In the genomic region with DNA sequence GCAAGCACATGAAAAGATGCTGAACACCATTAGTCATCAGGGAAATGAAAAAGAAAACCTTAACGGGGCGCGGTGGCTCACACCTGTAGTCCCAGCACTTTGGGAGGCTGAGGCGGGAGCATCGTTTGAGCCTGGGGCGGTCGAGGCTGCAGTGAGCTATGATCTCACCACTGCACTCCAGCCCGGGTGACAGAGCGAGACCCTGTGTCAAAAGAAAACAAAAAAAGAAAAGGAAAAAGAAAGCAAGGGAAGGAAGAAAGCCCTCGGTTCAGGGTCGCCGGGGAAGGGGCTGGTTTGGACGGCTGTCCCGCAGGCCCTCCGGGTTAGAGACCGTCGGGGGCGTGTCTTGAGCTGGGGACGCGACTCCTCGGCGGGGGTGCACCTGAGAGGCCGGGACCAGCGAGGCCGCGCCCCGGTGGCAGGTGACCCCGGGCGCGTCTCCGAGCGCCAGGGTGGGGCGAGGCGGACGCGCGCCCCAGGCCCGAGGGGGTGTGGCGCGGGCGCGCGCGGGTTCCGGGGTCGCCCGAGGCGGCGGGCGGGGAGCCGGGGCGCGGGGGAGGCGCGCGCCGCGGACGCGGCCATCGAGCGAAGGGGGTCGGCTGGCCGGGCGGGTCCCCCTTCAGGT, we compare ENCODE assay signal across 1 cellular context.
TF ChIP-seq lines count a peak whose summit lies in the region.

No MANE protein-coding gene starts in this region.

TF ChIP-seq in K562, 482 proteins besides CTCF, POLR2A, EP300 and RAD21:
- TF ChIP-seq ZNF133 (CRISPR knock-in tag; IDR thresholded peaks at IDR 0.05): no peak
- TF ChIP-seq NBN (IDR thresholded peaks at IDR 0.05; ENCODE audit: low read depth): 0 out of 2 replicates have a peak, but pooled peaks have one; percentile 26
- TF ChIP-seq DNMT1 (IDR thresholded peaks at IDR 0.05): no peak
- TF ChIP-seq, protein P1, sequence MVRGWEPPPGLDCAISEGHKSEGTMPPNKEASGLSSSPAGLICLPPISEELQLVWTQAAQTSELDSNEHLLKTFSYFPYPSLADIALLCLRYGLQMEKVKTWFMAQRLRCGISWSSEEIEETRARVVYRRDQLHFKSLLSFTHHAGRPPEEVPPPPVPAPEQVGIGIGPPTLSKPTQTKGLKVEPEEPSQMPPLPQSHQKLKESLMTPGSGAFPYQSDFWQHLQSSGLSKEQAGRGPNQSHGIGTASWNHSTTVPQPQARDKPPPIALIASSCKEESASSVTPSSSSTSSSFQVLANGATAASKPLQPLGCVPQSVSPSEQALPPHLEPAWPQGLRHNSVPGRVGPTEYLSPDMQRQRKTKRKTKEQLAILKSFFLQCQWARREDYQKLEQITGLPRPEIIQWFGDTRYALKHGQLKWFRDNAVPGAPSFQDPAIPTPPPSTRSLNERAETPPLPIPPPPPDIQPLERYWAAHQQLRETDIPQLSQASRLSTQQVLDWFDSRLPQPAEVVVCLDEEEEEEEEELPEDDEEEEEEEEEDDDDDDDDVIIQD (CRISPR knock-in tag; IDR thresholded peaks at IDR 0.05): no peak
- TF ChIP-seq, protein P2, sequence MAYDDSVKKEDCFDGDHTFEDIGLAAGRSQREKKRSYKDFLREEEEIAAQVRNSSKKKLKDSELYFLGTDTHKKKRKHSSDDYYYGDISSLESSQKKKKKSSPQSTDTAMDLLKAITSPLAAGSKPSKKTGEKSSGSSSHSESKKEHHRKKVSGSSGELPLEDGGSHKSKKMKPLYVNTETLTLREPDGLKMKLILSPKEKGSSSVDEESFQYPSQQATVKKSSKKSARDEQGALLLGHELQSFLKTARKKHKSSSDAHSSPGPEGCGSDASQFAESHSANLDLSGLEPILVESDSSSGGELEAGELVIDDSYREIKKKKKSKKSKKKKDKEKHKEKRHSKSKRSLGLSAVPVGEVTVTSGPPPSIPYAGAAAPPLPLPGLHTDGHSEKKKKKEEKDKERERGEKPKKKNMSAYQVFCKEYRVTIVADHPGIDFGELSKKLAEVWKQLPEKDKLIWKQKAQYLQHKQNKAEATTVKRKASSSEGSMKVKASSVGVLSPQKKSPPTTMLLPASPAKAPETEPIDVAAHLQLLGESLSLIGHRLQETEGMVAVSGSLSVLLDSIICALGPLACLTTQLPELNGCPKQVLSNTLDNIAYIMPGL (CRISPR knock-in tag; IDR thresholded peaks at IDR 0.05): no peak
- no peak for TF ChIP-seq NR2C2 (CRISPR knock-in tag; IDR thresholded peaks at IDR 0.05)
- TF ChIP-seq NR2C2 (tag; IDR thresholded peaks at IDR 0.05): peak; percentile 64
- TF ChIP-seq, protein P3, sequence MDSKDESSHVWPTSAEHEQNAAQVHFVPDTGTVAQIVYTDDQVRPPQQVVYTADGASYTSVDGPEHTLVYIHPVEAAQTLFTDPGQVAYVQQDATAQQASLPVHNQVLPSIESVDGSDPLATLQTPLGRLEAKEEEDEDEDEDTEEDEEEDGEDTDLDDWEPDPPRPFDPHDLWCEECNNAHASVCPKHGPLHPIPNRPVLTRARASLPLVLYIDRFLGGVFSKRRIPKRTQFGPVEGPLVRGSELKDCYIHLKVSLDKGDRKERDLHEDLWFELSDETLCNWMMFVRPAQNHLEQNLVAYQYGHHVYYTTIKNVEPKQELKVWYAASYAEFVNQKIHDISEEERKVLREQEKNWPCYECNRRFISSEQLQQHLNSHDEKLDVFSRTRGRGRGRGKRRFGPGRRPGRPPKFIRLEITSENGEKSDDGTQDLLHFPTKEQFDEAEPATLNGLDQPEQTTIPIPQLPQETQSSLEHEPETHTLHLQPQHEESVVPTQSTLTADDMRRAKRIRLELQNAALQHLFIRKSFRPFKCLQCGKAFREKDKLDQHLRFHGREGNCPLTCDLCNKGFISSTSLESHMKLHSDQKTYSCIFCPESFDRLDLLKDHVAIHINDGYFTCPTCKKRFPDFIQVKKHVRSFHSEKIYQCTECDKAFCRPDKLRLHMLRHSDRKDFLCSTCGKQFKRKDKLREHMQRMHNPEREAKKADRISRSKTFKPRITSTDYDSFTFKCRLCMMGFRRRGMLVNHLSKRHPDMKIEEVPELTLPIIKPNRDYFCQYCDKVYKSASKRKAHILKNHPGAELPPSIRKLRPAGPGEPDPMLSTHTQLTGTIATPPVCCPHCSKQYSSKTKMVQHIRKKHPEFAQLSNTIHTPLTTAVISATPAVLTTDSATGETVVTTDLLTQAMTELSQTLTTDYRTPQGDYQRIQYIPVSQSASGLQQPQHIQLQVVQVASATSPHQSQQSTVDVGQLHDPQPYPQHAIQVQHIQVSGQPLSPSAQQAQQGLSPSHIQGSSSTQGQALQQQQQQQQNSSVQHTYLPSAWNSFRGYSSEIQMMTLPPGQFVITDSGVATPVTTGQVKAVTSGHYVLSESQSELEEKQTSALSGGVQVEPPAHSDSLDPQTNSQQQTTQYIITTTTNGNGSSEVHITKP (IDR thresholded peaks at IDR 0.05; ENCODE audit: partially characterized antibody): peak; percentile 78
- no peak for TF ChIP-seq MIER1 (IDR thresholded peaks at IDR 0.05; ENCODE audit: low read depth)
- peak in 1 of 2 experiments; percentile 50; a peak in 1 of 4 replicates for TF ChIP-seq HDAC1 (IDR thresholded peaks at IDR 0.05)
- TF ChIP-seq PHF8 (IDR thresholded peaks at IDR 0.05; ENCODE audit: borderline replicate concordance, low read length): 0 out of 2 replicates have a peak, but pooled peaks have one; percentile 2
- 0 out of 2 replicates have a peak, but pooled peaks have one; percentile 20 for TF ChIP-seq GABPA (tag; conservative IDR thresholded peaks at IDR 0.05; ENCODE audit: low read depth)
- TF ChIP-seq ZNF24 (IDR thresholded peaks at IDR 0.05): no peak
- TF ChIP-seq, protein P4, sequence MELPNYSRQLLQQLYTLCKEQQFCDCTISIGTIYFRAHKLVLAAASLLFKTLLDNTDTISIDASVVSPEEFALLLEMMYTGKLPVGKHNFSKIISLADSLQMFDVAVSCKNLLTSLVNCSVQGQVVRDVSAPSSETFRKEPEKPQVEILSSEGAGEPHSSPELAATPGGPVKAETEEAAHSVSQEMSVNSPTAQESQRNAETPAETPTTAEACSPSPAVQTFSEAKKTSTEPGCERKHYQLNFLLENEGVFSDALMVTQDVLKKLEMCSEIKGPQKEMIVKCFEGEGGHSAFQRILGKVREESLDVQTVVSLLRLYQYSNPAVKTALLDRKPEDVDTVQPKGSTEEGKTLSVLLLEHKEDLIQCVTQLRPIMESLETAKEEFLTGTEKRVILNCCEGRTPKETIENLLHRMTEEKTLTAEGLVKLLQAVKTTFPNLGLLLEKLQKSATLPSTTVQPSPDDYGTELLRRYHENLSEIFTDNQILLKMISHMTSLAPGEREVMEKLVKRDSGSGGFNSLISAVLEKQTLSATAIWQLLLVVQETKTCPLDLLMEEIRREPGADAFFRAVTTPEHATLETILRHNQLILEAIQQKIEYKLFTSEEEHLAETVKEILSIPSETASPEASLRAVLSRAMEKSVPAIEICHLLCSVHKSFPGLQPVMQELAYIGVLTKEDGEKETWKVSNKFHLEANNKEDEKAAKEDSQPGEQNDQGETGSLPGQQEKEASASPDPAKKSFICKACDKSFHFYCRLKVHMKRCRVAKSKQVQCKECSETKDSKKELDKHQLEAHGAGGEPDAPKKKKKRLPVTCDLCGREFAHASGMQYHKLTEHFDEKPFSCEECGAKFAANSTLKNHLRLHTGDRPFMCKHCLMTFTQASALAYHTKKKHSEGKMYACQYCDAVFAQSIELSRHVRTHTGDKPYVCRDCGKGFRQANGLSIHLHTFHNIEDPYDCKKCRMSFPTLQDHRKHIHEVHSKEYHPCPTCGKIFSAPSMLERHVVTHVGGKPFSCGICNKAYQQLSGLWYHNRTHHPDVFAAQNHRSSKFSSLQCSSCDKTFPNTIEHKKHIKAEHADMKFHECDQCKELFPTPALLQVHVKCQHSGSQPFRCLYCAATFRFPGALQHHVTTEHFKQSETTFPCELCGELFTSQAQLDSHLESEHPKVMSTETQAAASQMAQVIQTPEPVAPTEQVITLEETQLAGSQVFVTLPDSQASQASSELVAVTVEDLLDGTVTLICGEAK (IDR thresholded peaks at IDR 0.05): 0 out of 2 replicates have a peak, but pooled peaks have one; percentile 25
- TF ChIP-seq, protein P4 (CRISPR knock-in tag; IDR thresholded peaks at IDR 0.05): no peak
- no peak for TF ChIP-seq KAT8 (IDR thresholded peaks at IDR 0.05; ENCODE audit: low read depth)
- TF ChIP-seq ZNF766 (CRISPR knock-in tag; conservative IDR thresholded peaks at IDR 0.05): peak; percentile 70
- 0 out of 2 replicates have a peak, but pooled peaks have one; percentile 17 for TF ChIP-seq EP400 (IDR thresholded peaks at IDR 0.05)
- TF ChIP-seq, protein P5, sequence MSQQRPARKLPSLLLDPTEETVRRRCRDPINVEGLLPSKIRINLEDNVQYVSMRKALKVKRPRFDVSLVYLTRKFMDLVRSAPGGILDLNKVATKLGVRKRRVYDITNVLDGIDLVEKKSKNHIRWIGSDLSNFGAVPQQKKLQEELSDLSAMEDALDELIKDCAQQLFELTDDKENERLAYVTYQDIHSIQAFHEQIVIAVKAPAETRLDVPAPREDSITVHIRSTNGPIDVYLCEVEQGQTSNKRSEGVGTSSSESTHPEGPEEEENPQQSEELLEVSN (IDR thresholded peaks at IDR 0.05; ENCODE audit: borderline replicate concordance in 1 of 2, extremely low read depth in 1 of 2, insufficient read depth in 1 of 2, insufficient read length in 1 of 2, low read depth in 1 of 2, low read length in 1 of 2, poor library complexity in 1 of 2, severe bottlenecking in 1 of 2): peak in 1 of 2 experiments; percentile 8
- no peak for TF ChIP-seq SAFB2 (IDR thresholded peaks at IDR 0.05; ENCODE audit: borderline replicate concordance, low read depth, low read length, severe bottlenecking)
- TF ChIP-seq BCOR (IDR thresholded peaks at IDR 0.05): 0 out of 2 replicates have a peak, but pooled peaks have one; percentile 10
- TF ChIP-seq PHB2 (IDR thresholded peaks at IDR 0.05; ENCODE audit: low read depth): no peak
- TF ChIP-seq, protein P6, sequence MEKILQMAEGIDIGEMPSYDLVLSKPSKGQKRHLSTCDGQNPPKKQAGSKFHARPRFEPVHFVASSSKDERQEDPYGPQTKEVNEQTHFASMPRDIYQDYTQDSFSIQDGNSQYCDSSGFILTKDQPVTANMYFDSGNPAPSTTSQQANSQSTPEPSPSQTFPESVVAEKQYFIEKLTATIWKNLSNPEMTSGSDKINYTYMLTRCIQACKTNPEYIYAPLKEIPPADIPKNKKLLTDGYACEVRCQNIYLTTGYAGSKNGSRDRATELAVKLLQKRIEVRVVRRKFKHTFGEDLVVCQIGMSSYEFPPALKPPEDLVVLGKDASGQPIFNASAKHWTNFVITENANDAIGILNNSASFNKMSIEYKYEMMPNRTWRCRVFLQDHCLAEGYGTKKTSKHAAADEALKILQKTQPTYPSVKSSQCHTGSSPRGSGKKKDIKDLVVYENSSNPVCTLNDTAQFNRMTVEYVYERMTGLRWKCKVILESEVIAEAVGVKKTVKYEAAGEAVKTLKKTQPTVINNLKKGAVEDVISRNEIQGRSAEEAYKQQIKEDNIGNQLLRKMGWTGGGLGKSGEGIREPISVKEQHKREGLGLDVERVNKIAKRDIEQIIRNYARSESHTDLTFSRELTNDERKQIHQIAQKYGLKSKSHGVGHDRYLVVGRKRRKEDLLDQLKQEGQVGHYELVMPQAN (IDR thresholded peaks at IDR 0.05; ENCODE audit: borderline replicate concordance): peak; percentile 34; the same call in 1 of the 2 replicates
- TF ChIP-seq, protein P7, sequence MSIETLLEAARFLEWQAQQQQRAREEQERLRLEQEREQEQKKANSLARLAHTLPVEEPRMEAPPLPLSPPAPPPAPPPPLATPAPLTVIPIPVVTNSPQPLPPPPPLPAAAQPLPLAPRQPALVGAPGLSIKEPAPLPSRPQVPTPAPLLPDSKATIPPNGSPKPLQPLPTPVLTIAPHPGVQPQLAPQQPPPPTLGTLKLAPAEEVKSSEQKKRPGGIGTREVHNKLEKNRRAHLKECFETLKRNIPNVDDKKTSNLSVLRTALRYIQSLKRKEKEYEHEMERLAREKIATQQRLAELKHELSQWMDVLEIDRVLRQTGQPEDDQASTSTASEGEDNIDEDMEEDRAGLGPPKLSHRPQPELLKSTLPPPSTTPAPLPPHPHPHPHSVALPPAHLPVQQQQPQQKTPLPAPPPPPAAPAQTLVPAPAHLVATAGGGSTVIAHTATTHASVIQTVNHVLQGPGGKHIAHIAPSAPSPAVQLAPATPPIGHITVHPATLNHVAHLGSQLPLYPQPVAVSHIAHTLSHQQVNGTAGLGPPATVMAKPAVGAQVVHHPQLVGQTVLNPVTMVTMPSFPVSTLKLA (conservative IDR thresholded peaks at IDR 0.05): peak in 1 of 2 experiments; percentile 26; a peak in 1 of 4 replicates
- no peak for TF ChIP-seq RFX7 (CRISPR knock-in tag; IDR thresholded peaks at IDR 0.05)
- TF ChIP-seq SMAD4 (CRISPR knock-in tag; conservative IDR thresholded peaks at IDR 0.05): 0 out of 2 replicates have a peak, but pooled peaks have one; percentile 87
- no peak for TF ChIP-seq ZNF444 (CRISPR knock-in tag; IDR thresholded peaks at IDR 0.05)
- TF ChIP-seq ZNF197 (CRISPR knock-in tag; IDR thresholded peaks at IDR 0.05; ENCODE audit: low read depth): 0 out of 2 replicates have a peak, but pooled peaks have one; percentile 52
- TF ChIP-seq NFIC (IDR thresholded peaks at IDR 0.05): no peak
- no peak for TF ChIP-seq KLF1 (tag; IDR thresholded peaks at IDR 0.05)
- TF ChIP-seq MAZ (CRISPR knock-in tag; conservative IDR thresholded peaks at IDR 0.05 in 1 of 2, IDR thresholded peaks at IDR 0.05 in 1 of 2): peak in 1 of 2 experiments; percentile 44; a peak in 1 of 4 replicates
- TF ChIP-seq SIN3A (IDR thresholded peaks at IDR 0.05; ENCODE audit: borderline replicate concordance in 2 of 2, control insufficient read depth in 1 of 2, low read depth in 2 of 2, low read length in 2 of 2): peak in 1 of 2 experiments; percentile 32; a peak in 1 of 4 replicates
- TF ChIP-seq ZSCAN29 (IDR thresholded peaks at IDR 0.05): no peak
